13 cellular contexts compared by ENCODE assay signal in the genomic region with DNA sequence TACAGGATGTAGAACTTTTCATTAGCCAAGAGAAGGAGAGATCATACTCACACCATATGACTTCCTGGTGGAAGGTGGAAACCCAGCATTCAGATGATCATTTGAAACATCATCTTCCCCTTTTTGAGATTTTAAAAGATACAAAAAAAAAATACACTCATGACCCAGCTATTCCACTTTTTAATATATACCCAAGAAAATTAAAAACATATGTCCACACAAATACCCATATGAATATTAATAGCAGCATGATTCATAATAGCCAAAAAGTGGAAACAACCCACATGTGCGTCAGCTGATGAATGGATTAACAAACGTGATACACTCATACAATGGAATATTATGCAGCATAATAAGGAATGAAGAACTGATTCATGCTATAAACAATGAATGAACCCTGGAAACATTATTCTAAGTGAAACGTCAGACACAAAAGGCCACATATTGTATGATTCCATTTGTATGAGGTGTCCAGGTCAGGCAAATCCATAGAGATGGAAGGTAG.
A peak's percentile ranks its signal among the peaks of the same experiment; 100 is the strongest.
DNase-seq lines count a peak whose midpoint lies in the region; ATAC-seq, FAIRE-seq and TF ChIP-seq lines count a peak whose summit lies in the region.
"Had no signal": no experiment of that assay in that cellular context is flagged by ENCODE, and none has a peak within 500 bp of the region (broad histone marks: within the 10 kb centered on the region; RNA-seq: fewer than 3 reads in every experiment).

No MANE protein-coding gene starts in this region.

- POLR2A ChIA-PET in BJ (lab: Charles Lee) = no interaction called here
- POLR2A ChIA-PET in endothelial cell of umbilical vein (lab: Charles Lee) = no interaction called here

- DNase-seq in BJ (ENCODE audit: low read depth) (peak; percentile 85), RKO (ENCODE audit: low spot score) (peak; percentile 43), endothelial cell of umbilical vein (ENCODE audit: low read depth, low spot score) (peak; percentile 18), pancreas (no peak), NCI-H526 treated with DMSO at 0.1 percent for 48 hours (lab: John Stamatoyannopoulos, UW) (no peak), nucleus accumbens (lab: John Stamatoyannopoulos, UW) (no peak), coronary artery (ENCODE audit: low spot score) (no peak)
- DNase-seq: activated naive CD4-positive, alpha-beta T cell treated with anti-CD3 and anti-CD28 coated beads, Interleukin-2, amount 10 ng/mL, durations not matched to agents 7 days and 5 days; left cardiac atrium; posterior cingulate gyrus had no signal

- H3K9ac ChIP-seq in endothelial cell of umbilical vein (replicated peaks; ENCODE audit: extremely low read depth, insufficient read depth, low read length) = no peak overlapping the region

- no peak overlapping the region for H2AFZ ChIP-seq in endothelial cell of umbilical vein (ENCODE audit: low read depth, low read length)

- no peaks in the 10 kb centered on the region for H3K9me1 ChIP-seq in endothelial cell of umbilical vein (replicated peaks; ENCODE audit: control insufficient read depth, extremely low read depth, insufficient read depth, low read length)

- H4K20me1 ChIP-seq in endothelial cell of umbilical vein (replicated peaks; ENCODE audit: control insufficient read depth, extremely low read depth, insufficient read depth, low read length) = no peaks in the 10 kb centered on the region

- no peak for TF ChIP-seq POLR2A in endothelial cell of umbilical vein (IDR thresholded peaks at IDR 0.05; ENCODE audit: low read depth, low read length)

- dilution Hi-C loops in endothelial cell of umbilical vein (cut with MboI; ENCODE audit: extremely low pct_ligation_motif_present, low sequenced_read_pairs) = loop anchor here (25.0 kb wide), 1 partner anchor 89 kb away; no protein-coding TSS in a partner anchor

- CTCF ChIA-PET in BJ (lab: Yijun Ruan, JAX) (interaction anchor here (0.6 to 0.7 kb wide), 3 partner anchors 9 to 244 kb away, joined by 3 read pairs; no protein-coding TSS in a partner anchor), endothelial cell of umbilical vein (lab: Charles Lee) (interaction anchor here (1.2 kb wide), 1 partner anchor 11 kb away, joined by 3 read pairs; no protein-coding TSS in a partner anchor)

- FAIRE-seq in endothelial cell of umbilical vein (lab: Jason Lieb, UNC) (peak; percentile 61), pancreas (lab: Jason Lieb, UNC) (no peak)
- FAIRE-seq: GM12878, HepG2 had no signal

- H3K9me3 ChIP-seq in endothelial cell of umbilical vein (replicated peaks; ENCODE audit: control insufficient read depth, insufficient read depth, low read length) (no peaks in the 10 kb centered on the region), pancreas (no peaks in the 10 kb centered on the region)

- H3K4me2 ChIP-seq in endothelial cell of umbilical vein (ENCODE audit: insufficient read depth, low read length) = no peak overlapping the region

- H3K27ac ChIP-seq in endothelial cell of umbilical vein (ENCODE audit: insufficient read depth, low read depth, low read length) (no peak overlapping the region), pancreas (peak overlapping the region in 2 of 4 donors; percentile 69 to 72), coronary artery (no peak overlapping the region)

- intact Hi-C loops in endothelial cell of umbilical vein (cut with micrococcal nuclease) = no loop called here
- intact Hi-C loops in pancreas (cut with DNase I) = no loop called here

- TF ChIP-seq CTCF in BJ (IDR thresholded peaks at IDR 0.05; ENCODE audit: insufficient read depth, low read depth, low read length) (no peak), endothelial cell of umbilical vein (IDR thresholded peaks at IDR 0.05; ENCODE audit: extremely low read depth in 1 of 2, insufficient read depth in 1 of 2, low read depth in 1 of 2, low read length in 2 of 2) (no peak), pancreas (IDR thresholded peaks at IDR 0.05) (no peak), coronary artery (IDR thresholded peaks at IDR 0.05) (no peak)

- H3K36me3 ChIP-seq in BJ (ENCODE audit: control insufficient read depth, insufficient read depth, low read length) (no peaks in the 10 kb centered on the region), endothelial cell of umbilical vein (ENCODE audit: control insufficient read depth in 2 of 2, extremely low read depth in 1 of 2, insufficient read depth in 2 of 2, low read length in 2 of 2) (no peaks in the 10 kb centered on the region), pancreas (no peaks in the 10 kb centered on the region)

- no TSS peak for BruUV-seq in endothelial cell of umbilical vein (replicated peaks; lab: Mats Ljungman, UMichigan)

- no peaks in the 10 kb centered on the region for H3K79me2 ChIP-seq in endothelial cell of umbilical vein (ENCODE audit: control insufficient read depth, insufficient read depth, low read length)

- H3K27me3 ChIP-seq in BJ (ENCODE audit: control insufficient read depth, insufficient read depth, low read length) = no peaks in the 10 kb centered on the region
- no peaks in the 10 kb centered on the region for H3K27me3 ChIP-seq in endothelial cell of umbilical vein (ENCODE audit: control insufficient read depth in 2 of 2, insufficient read depth in 2 of 2, low read length in 2 of 2)
- no peaks in the 10 kb centered on the region for H3K27me3 ChIP-seq in pancreas

- H3K4me1 ChIP-seq in endothelial cell of umbilical vein (ENCODE audit: control insufficient read depth, extremely low read depth, insufficient read depth, low read length) = no peaks in the 10 kb centered on the region
- peaks cover 6 to 41% (median 28%) of the 10 kb centered on the region in 3 donors for H3K4me1 ChIP-seq in pancreas

- 41 to 50% methylated on average over 3 of the region's 3 CpGs for WGBS in pancreas, 2 donors

- peak in 3 of 4 donors; percentile 24 to 43 (median 33) for ATAC-seq in pancreas
- ATAC-seq in HG03442 (IDR thresholded peaks at IDR 0.05; ENCODE audit: unreplicated experiment) = no peak
- ATAC-seq: GM12878, HepG2, left cardiac atrium had no signal

- H3K4me3 ChIP-seq in BJ (ENCODE audit: low read depth, low read length) = no peak overlapping the region
- H3K4me3 ChIP-seq in endothelial cell of umbilical vein (replicated peaks in 1 of 3; ENCODE audit: insufficient read depth in 1 of 3, low read depth in 1 of 3, low read length in 3 of 3) = no peak overlapping the region
- no peak overlapping the region for H3K4me3 ChIP-seq in pancreas
- H3K4me3 ChIP-seq in coronary artery = no peak overlapping the region
- H3K4me3 ChIP-seq: GM12878 had no signal

TF ChIP-seq in endothelial cell of umbilical vein, 7 proteins besides CTCF, POLR2A, EP300 and RAD21:
- TF ChIP-seq JUN (IDR thresholded peaks at IDR 0.05; ENCODE audit: borderline replicate concordance, insufficient read depth, insufficient read length, low read depth) (peak; percentile 85), GATA2 (IDR thresholded peaks at IDR 0.05; ENCODE audit: insufficient read depth, insufficient read length, low read depth, low read length) (no peak)

Comparison
In these comparisons a context has a peak if more than half of its experiments do, and no peak if none do; other contexts are left out.
1. DNase-seq: peak in BJ (single experiment), RKO (single experiment) and endothelial cell of umbilical vein (single experiment); none in pancreas (0 of 6), NCI-H526 treated with DMSO at 0.1 percent for 48 hours (single experiment), nucleus accumbens (0 of 56) and coronary artery (single experiment).